ENCODE assay signal across 9 cellular contexts in genomic region chr16:56944954-56945839, GRCh38. TPM values are rescaled to one million over a fixed set of nuclear protein-coding genes. Genes with fewer than 3 reads are reported as not detected.
A peak's percentile ranks its signal among the peaks of the same experiment; 100 is the strongest.
DNase-seq lines count a peak whose midpoint lies in the region; ATAC-seq and TF ChIP-seq lines count a peak whose summit lies in the region.
"Had no signal": no experiment of that assay in that cellular context is flagged by ENCODE, and none has a peak within 500 bp of the region (broad histone marks: within the 10 kb centered on the region; RNA-seq: fewer than 3 reads in every experiment).

No MANE protein-coding gene starts in this region.

- H3K27ac ChIP-seq in H9 (ENCODE audit: insufficient read length, low read depth, low read length) (no peak overlapping the region), esophagus squamous epithelium (peak overlapping the region in 1 of 4 donors; percentile 17)

- intact Hi-C loops in esophagus squamous epithelium (cut with DNase I) (no loop called here), lower leg skin (cut with DNase I; ENCODE audit: low total_unique reads) (no loop called here)

- H3K36me3 ChIP-seq in esophagus squamous epithelium, result peaks cover 29 to 63% (median 31%) of the 10 kb centered on the region in 3 donors

- no peak overlapping the region for H2BK15ac ChIP-seq in H9 (ENCODE audit: low read depth, low read length)

- WGBS in H9 (ENCODE audit: extremely low coverage, insufficient read length, low lambda C conversion rate), result no CpG with 5 or more reads among the region's 2 CpGs
- 20 to 72% methylated on average over 1 to 2 of the region's 2 CpGs for WGBS in esophagus squamous epithelium, 2 donors
- 45% methylated on average over 2 of the region's 2 CpGs for WGBS in lower leg skin, 2 donors

- no peak overlapping the region for H2BK20ac ChIP-seq in H9 (ENCODE audit: low read depth, low read length, poor library complexity, severe bottlenecking)

- H3K4me1 Mint-ChIP-seq in H9, result peaks cover 5 to 8% of the 10 kb centered on the region in 2 experiments
- peaks cover 8 to 17% (median 9%) of the 10 kb centered on the region in 3 donors for H3K4me1 Mint-ChIP-seq in T-cell
- peaks cover 36% of the 10 kb centered on the region for H3K4me1 Mint-ChIP-seq in memory B cell

- no peak overlapping the region for H3K18ac ChIP-seq in H9 (ENCODE audit: insufficient read length, low read depth, low read length)

- H4K5ac ChIP-seq in H9 (ENCODE audit: insufficient read length, low read depth, low read length), result no peak overlapping the region

- peaks cover 15 to 47% (median 29%) of the 10 kb centered on the region in 3 experiments for H3K36me3 Mint-ChIP-seq in H9 (ENCODE audit: insufficient read depth in 1 of 3, low read depth in 3 of 3)
- H3K36me3 Mint-ChIP-seq in T-cell, result peaks cover 33% of the 10 kb centered on the region
- peaks cover 17% of the 10 kb centered on the region for H3K36me3 Mint-ChIP-seq in memory B cell

- no peak overlapping the region for H3K4me3 Mint-ChIP-seq in H9
- no peak overlapping the region for H3K4me3 Mint-ChIP-seq in T-cell
- H3K4me3 Mint-ChIP-seq in memory B cell, result no peak overlapping the region

- H3T11ph ChIP-seq in H9 (ENCODE audit: low read length), result no peak overlapping the region

- no peak overlapping the region for H4K91ac ChIP-seq in H9 (ENCODE audit: insufficient read length, low read depth, low read length)

- H3K9me3 ChIP-seq in H9 (ENCODE audit: control insufficient read depth, low read depth, low read length) (no peaks in the 10 kb centered on the region), esophagus squamous epithelium (no peaks in the 10 kb centered on the region)

- no peaks in the 10 kb centered on the region for H3K9me3 Mint-ChIP-seq in H9
- H3K9me3 Mint-ChIP-seq in T-cell, result no peaks in the 10 kb centered on the region
- no peaks in the 10 kb centered on the region for H3K9me3 Mint-ChIP-seq in memory B cell

- no peak overlapping the region for H3K14ac ChIP-seq in H9 (ENCODE audit: insufficient read depth, low read length)

- no peak overlapping the region for H3K56ac ChIP-seq in H9 (ENCODE audit: insufficient read length, low read depth, low read length)

- H4K20me1 ChIP-seq in H9 (ENCODE audit: control insufficient read depth, insufficient read depth, insufficient read length), result no peaks in the 10 kb centered on the region

- TF ChIP-seq CTCF in H9 (conservative IDR thresholded peaks at IDR 0.05), result no peak
- TF ChIP-seq CTCF in esophagus squamous epithelium (IDR thresholded peaks at IDR 0.05), result no peak
- no peak for TF ChIP-seq CTCF in lower leg skin (IDR thresholded peaks at IDR 0.05)

- peak; percentile 34 for DNase-seq in DMS53 treated with DMSO at 0.1 percent for 48 hours (lab: John Stamatoyannopoulos, UW; ENCODE audit: unreplicated experiment)
- DNase-seq in H9, result no peak
- DNase-seq in T-cell, result no peak
- DNase-seq in memory B cell (ENCODE audit: low spot score in 2 of 2), result no peak
- no peak for DNase-seq in COLO668 (lab: John Stamatoyannopoulos, UW; ENCODE audit: unreplicated experiment)
- no peak for DNase-seq in esophagus squamous epithelium (lab: John Stamatoyannopoulos, UW)
- DNase-seq in lower leg skin (ENCODE audit: low spot score in 2 of 2), result no peak
- DNase-seq: NCI-H2081 treated with DMSO at 0.1 percent for 48 hours had no signal

- H4K8ac ChIP-seq in H9 (replicated peaks; ENCODE audit: insufficient read length, low read depth, low read length), result no peak overlapping the region

- no peak overlapping the region for H3K9ac ChIP-seq in H9 (ENCODE audit: extremely low read depth, insufficient read length, low read length)

- no peak overlapping the region for H3K23ac ChIP-seq in H9 (ENCODE audit: insufficient read length, low read depth, low read length)

- H2BK120ac ChIP-seq in H9 (ENCODE audit: low read depth, low read length, poor library complexity, severe bottlenecking), result no peak overlapping the region

- peak overlapping the region in 2 of 3 experiments; percentile 3 to 47; a peak in 2 of 7 replicates for H3K27ac Mint-ChIP-seq in H9
- peak overlapping the region; percentile 37 to 49 for H3K27ac Mint-ChIP-seq in T-cell
- peak overlapping the region; percentile 88 for H3K27ac Mint-ChIP-seq in memory B cell

- no peaks in the 10 kb centered on the region for H3K23me2 ChIP-seq in H9 (ENCODE audit: insufficient read length, low read depth, low read length, poor library complexity, severe bottlenecking)

- no peak overlapping the region for H3K4ac ChIP-seq in H9 (ENCODE audit: low read depth, low read length)

- H2AFZ ChIP-seq in H9 (ENCODE audit: low read length), result no peak overlapping the region

- no peaks in the 10 kb centered on the region for H3K79me2 ChIP-seq in H9 (ENCODE audit: insufficient read depth, low read length)

- H3K4me3 ChIP-seq in esophagus squamous epithelium, result no peak overlapping the region
- H3K4me3 ChIP-seq in lower leg skin (ENCODE audit: low read depth, poor library complexity, severe bottlenecking), result no peak overlapping the region

- no peak overlapping the region for H3K4me2 ChIP-seq in H9 (ENCODE audit: insufficient read depth, insufficient read length, low read length)

- H2BK5ac ChIP-seq in H9 (ENCODE audit: insufficient read length, low read length), result no peak overlapping the region

- ATAC-seq in T-cell (replicated peaks in 1 of 4) (no peak), memory B cell (ENCODE audit: low read depth) (no peak), GM21423 (IDR thresholded peaks at IDR 0.05; ENCODE audit: unreplicated experiment) (no peak)

- H3K4me1 ChIP-seq in H9 (ENCODE audit: insufficient read depth, low read length), result no peaks in the 10 kb centered on the region; the same call in 1 of the 2 replicates
- H3K4me1 ChIP-seq in esophagus squamous epithelium, result peaks cover 0 to 17% (median 0%) of the 10 kb centered on the region in 3 donors

- H2AK5ac ChIP-seq in H9 (ENCODE audit: insufficient read length, low read length), result no peak overlapping the region

- TF ChIP-seq POLR2A in esophagus squamous epithelium (IDR thresholded peaks at IDR 0.05) (no peak), lower leg skin (IDR thresholded peaks at IDR 0.05) (no peak)

- H3K79me1 ChIP-seq in H9 (ENCODE audit: insufficient read depth, low read depth, low read length, poor library complexity, severe bottlenecking), result no peaks in the 10 kb centered on the region

- POLR2A ChIA-PET in T-cell (lab: Charles Lee), result interaction anchor here (0.6 to 1.4 kb wide), 5 partner anchors 9 to 502 kb away, joined by 4 to 13 read pairs (median 5); partner anchors contain the start of gene COQ9 (in 1 of the 2)

- H3K27me3 Mint-ChIP-seq in H9 (ENCODE audit: low read depth), result no peaks in the 10 kb centered on the region
- H3K27me3 Mint-ChIP-seq in T-cell, result no peaks in the 10 kb centered on the region
- no peaks in the 10 kb centered on the region for H3K27me3 Mint-ChIP-seq in memory B cell

- no peak overlapping the region for H2BK12ac ChIP-seq in H9 (ENCODE audit: insufficient read length, low read depth, low read length)

- CTCF ChIA-PET in T-cell (lab: Charles Lee), result interaction anchor here in 1 of 2 donors (0.6 kb wide), 2 partner anchors 74 to 237 kb away, joined by 3 read pairs; no protein-coding TSS in a partner anchor

- H3K27me3 ChIP-seq in H9 (ENCODE audit: insufficient read depth, low read length), result no peaks in the 10 kb centered on the region
- H3K27me3 ChIP-seq in esophagus squamous epithelium, result peaks cover 0 to 5% (median 0%) of the 10 kb centered on the region in 4 donors

RNA-seq across cellular contexts. Expression of gene HERPUD1, which starts 13.3 kb away (rescaled TPM):
- total RNA-seq in H9 (2021), result 28.9 and 30.8 TPM in 2 replicates
- 100 to 1,000 TPM; 149 to 185 (median 167) TPM for total RNA-seq in T-cell
- 10 to 100 TPM; 40.6 to 81.3 (median 43.9) TPM for total RNA-seq in esophagus squamous epithelium
- total RNA-seq in lower leg skin, result 100 to 1,000 TPM; 136 to 165 (median 158) TPM

RNA-seq across cellular contexts. Expression of gene CETP, which starts 16.6 kb away (rescaled TPM):
- total RNA-seq in H9 (2021), result not detected in 2 replicates
- under 1 TPM in 3 of 5 donors, not detected in 2; 0.18 to 0.25 (median 0.19) TPM for total RNA-seq in T-cell
- under 1 TPM in 3 of 4 donors, not detected in 1; 0.19 to 0.32 (median 0.31) TPM for total RNA-seq in esophagus squamous epithelium
- total RNA-seq in lower leg skin, result under 1 TPM in 2 of 4 donors, not detected in 2; 0.52 to 0.79 TPM

RNA-seq across cellular contexts. Expression of gene NLRC5, which starts 44.2 kb away (rescaled TPM):
- total RNA-seq in H9 (2021) (1.6 and 2.4 TPM in 2 replicates), T-cell (100 to 1,000 TPM; 390 to 711 (median 496) TPM), esophagus squamous epithelium (10 to 100 TPM in 3 of 4 donors, 1 to 10 TPM in 1; 7.7 to 25.2 (median 14.1) TPM), lower leg skin (10 to 100 TPM; 21.8 to 52.4 (median 32.0) TPM)

Comparison
In these comparisons a context has a peak if more than half of its experiments do, and no peak if none do; other contexts are left out.
1. H3K27ac Mint-ChIP-seq: peak in every context shown above with its lines; median percentile 88 in memory B cell; 43 in T-cell; 25 in H9.
2. RNA of gene NLRC5, which starts 44.2 kb away (total RNA-seq): 390 to 711 TPM in T-cell; 21.8 to 52.4 TPM in lower leg skin, 7.7 to 25.2 TPM in esophagus squamous epithelium and 1.6 to 2.4 TPM in H9; every median in the first group is over 4 times any median in the second.